ENCODE assay signal across 8 cellular contexts in genomic region chr10:5283305-5284158, GRCh38.
A peak's percentile ranks its signal among the peaks of the same experiment; 100 is the strongest.
DNase-seq lines count a peak whose midpoint lies in the region; ATAC-seq and TF ChIP-seq lines count a peak whose summit lies in the region.

No MANE protein-coding gene starts in this region.

- TF ChIP-seq CTCF in esophagus muscularis mucosa (IDR thresholded peaks at IDR 0.05): peak; percentile 61 to 74 (median 71)
- TF ChIP-seq CTCF in nephron progenitor cell (IDR thresholded peaks at IDR 0.05): peak; percentile 54

- intact Hi-C loops in esophagus muscularis mucosa (cut with DNase I): loop anchor here (2.0 kb wide), 1 partner anchor 433 kb away; no protein-coding TSS in a partner anchor

- no peak for TF ChIP-seq POLR2A in esophagus muscularis mucosa (IDR thresholded peaks at IDR 0.05; ENCODE audit: low read depth)

- 53% methylated on average over 14 of the region's 14 CpGs for WGBS in esophagus muscularis mucosa

- CTCF ChIA-PET in activated CD8-positive, alpha-beta T cell treated with anti-CD3 and anti-CD28 coated beads, Interleukin-2, amount 10 ng/mL, durations not matched to agents 7 days and 5 days (lab: Charles Lee): interaction anchor here (0.7 to 5.0 kb wide), 19 partner anchors 9 to 470 kb away, joined by 3 to 33 read pairs (median 6); no protein-coding TSS in a partner anchor

- peaks cover 0 to 6% (median 2%) of the 10 kb centered on the region in 4 donors for H3K4me1 ChIP-seq in esophagus muscularis mucosa

- H3K27ac Mint-ChIP-seq in activated CD8-positive, alpha-beta T cell treated with anti-CD3 and anti-CD28 coated beads, Interleukin-2, amount 10 ng/mL, durations not matched to agents 7 days and 5 days: peak overlapping the region; percentile 85
- H3K27ac Mint-ChIP-seq in nephron progenitor cell: no peak overlapping the region

- H3K4me3 Mint-ChIP-seq in activated CD8-positive, alpha-beta T cell treated with anti-CD3 and anti-CD28 coated beads, Interleukin-2, amount 10 ng/mL, durations not matched to agents 7 days and 5 days: no peak overlapping the region
- H3K4me3 Mint-ChIP-seq in nephron progenitor cell: no peak overlapping the region

- peak; percentile 26 for DNase-seq in activated gamma-delta T cell treated with Interleukin-2 at 50 U/mL for 16 hours
- no peak for DNase-seq in activated gamma-delta T cell (lab: John Stamatoyannopoulos, UW)
- DNase-seq in NCI-H69 (lab: John Stamatoyannopoulos, UW): peak; percentile 55
- peak; percentile 78 for DNase-seq in activated CD8-positive, alpha-beta T cell treated with anti-CD3 and anti-CD28 coated beads, Interleukin-2, amount 10 ng/mL, durations not matched to agents 7 days and 5 days
- DNase-seq in esophagus muscularis mucosa (ENCODE audit: extremely low spot score): peak; percentile 82
- DNase-seq in nephron progenitor cell: peak; percentile 46
- DNase-seq in 8988T: no peak

- no peak overlapping the region for H3K27ac ChIP-seq in esophagus muscularis mucosa (replicated peaks in 1 of 4)

- no peaks in the 10 kb centered on the region for H3K36me3 ChIP-seq in esophagus muscularis mucosa

- POLR2A ChIA-PET in activated CD8-positive, alpha-beta T cell treated with anti-CD3 and anti-CD28 coated beads, Interleukin-2, amount 10 ng/mL, durations not matched to agents 7 days and 5 days (lab: Charles Lee): interaction anchor here (1.3 to 1.8 kb wide), 2 partner anchors 10 to 13 kb away, joined by 5 to 6 read pairs; no protein-coding TSS in a partner anchor

- no peak overlapping the region for H3K4me3 ChIP-seq in esophagus muscularis mucosa

- peaks cover 4% of the 10 kb centered on the region for H3K27me3 Mint-ChIP-seq in activated CD8-positive, alpha-beta T cell treated with anti-CD3 and anti-CD28 coated beads, Interleukin-2, amount 10 ng/mL, durations not matched to agents 7 days and 5 days (ENCODE audit: low read depth)
- peaks cover 7% of the 10 kb centered on the region for H3K27me3 Mint-ChIP-seq in nephron progenitor cell (ENCODE audit: low read depth, poor library complexity)

- peak; percentile 76 for ATAC-seq in HG02943 (IDR thresholded peaks at IDR 0.05; ENCODE audit: low read depth, unreplicated experiment)
- peak; percentile 86 for ATAC-seq in activated CD8-positive, alpha-beta T cell treated with anti-CD3 and anti-CD28 coated beads, Interleukin-2, amount 10 ng/mL, durations not matched to agents 7 days and 5 days

- peaks cover 23% of the 10 kb centered on the region for H3K36me3 Mint-ChIP-seq in activated CD8-positive, alpha-beta T cell treated with anti-CD3 and anti-CD28 coated beads, Interleukin-2, amount 10 ng/mL, durations not matched to agents 7 days and 5 days (ENCODE audit: low read depth)
- H3K36me3 Mint-ChIP-seq in nephron progenitor cell (ENCODE audit: low read depth): no peaks in the 10 kb centered on the region

- H3K9me3 ChIP-seq in esophagus muscularis mucosa: no peaks in the 10 kb centered on the region

- H3K9me3 Mint-ChIP-seq in activated CD8-positive, alpha-beta T cell treated with anti-CD3 and anti-CD28 coated beads, Interleukin-2, amount 10 ng/mL, durations not matched to agents 7 days and 5 days (ENCODE audit: insufficient read depth): no peaks in the 10 kb centered on the region
- peaks cover 5% of the 10 kb centered on the region for H3K9me3 Mint-ChIP-seq in nephron progenitor cell

- peaks cover 27% of the 10 kb centered on the region for H3K4me1 Mint-ChIP-seq in activated CD8-positive, alpha-beta T cell treated with anti-CD3 and anti-CD28 coated beads, Interleukin-2, amount 10 ng/mL, durations not matched to agents 7 days and 5 days (ENCODE audit: low read depth)
- H3K4me1 Mint-ChIP-seq in nephron progenitor cell: peaks cover 11% of the 10 kb centered on the region

- TF ChIP-seq EP300 in esophagus muscularis mucosa (IDR thresholded peaks at IDR 0.05): no peak

- H3K27me3 ChIP-seq in esophagus muscularis mucosa: no peaks in the 10 kb centered on the region

Comparison
In these comparisons a context has a peak if more than half of its experiments do, and no peak if none do; other contexts are left out.
1. DNase-seq: peak in activated gamma-delta T cell treated with Interleukin-2 at 50 U/mL for 16 hours (single experiment), NCI-H69 (single experiment), activated CD8-positive, alpha-beta T cell treated with anti-CD3 and anti-CD28 coated beads, Interleukin-2, amount 10 ng/mL, durations not matched to agents 7 days and 5 days (single experiment), esophagus muscularis mucosa (single experiment) and nephron progenitor cell (single experiment); none in activated gamma-delta T cell (single experiment) and 8988T (single experiment).